Comparison of ENCODE assay signal across 1 cellular context in the genomic region with DNA sequence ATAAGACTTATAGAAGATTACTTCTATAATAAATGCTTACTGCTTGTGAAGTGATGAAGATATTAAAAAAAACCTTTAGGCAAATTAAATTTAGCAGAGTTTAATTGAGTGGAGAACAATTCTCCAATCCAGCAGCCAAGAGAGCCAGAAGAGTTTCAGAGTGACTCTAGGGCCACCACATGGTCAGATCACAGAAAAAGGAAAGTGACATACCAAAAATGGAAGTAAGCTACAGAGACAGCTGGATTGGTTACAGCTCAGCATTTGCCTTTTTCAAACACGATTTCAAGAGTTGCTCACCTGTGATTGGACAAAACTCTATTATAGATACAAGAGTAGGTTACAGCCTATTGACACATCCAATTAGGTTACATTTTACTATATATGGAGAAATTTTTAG.
TF ChIP-seq lines count a peak whose summit lies in the region.

No MANE protein-coding gene starts in this region.

TF ChIP-seq in HepG2, 621 proteins besides CTCF, POLR2A, EP300 and RAD21 (continued from another document):
- TF ChIP-seq YEATS4 (CRISPR knock-in tag; IDR thresholded peaks at IDR 0.05; ENCODE audit: borderline replicate concordance) (no peak), GZF1 (CRISPR knock-in tag; IDR thresholded peaks at IDR 0.05) (no peak), CCDC6 (CRISPR knock-in tag; IDR thresholded peaks at IDR 0.05) (no peak), ZNF333 (CRISPR knock-in tag; IDR thresholded peaks at IDR 0.05; ENCODE audit: borderline replicate concordance) (no peak)
